Comparison of ENCODE assay signal across 8 cellular contexts in genomic region chr2:74441690-74442482, GRCh38. TPM values are rescaled to one million over a fixed set of nuclear protein-coding genes. Genes with fewer than 3 reads are reported as not detected.
DNase-seq lines count a peak whose midpoint lies in the region; ATAC-seq and TF ChIP-seq lines count a peak whose summit lies in the region.

A gene with protein sequence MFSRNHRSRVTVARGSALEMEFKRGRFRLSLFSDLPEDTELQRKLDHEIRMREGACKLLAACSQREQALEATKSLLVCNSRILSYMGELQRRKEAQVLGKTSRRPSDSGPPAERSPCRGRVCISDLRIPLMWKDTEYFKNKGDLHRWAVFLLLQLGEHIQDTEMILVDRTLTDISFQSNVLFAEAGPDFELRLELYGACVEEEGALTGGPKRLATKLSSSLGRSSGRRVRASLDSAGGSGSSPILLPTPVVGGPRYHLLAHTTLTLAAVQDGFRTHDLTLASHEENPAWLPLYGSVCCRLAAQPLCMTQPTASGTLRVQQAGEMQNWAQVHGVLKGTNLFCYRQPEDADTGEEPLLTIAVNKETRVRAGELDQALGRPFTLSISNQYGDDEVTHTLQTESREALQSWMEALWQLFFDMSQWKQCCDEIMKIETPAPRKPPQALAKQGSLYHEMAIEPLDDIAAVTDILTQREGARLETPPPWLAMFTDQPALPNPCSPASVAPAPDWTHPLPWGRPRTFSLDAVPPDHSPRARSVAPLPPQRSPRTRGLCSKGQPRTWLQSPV (minus strand): TSS chr2:74441937. CDS start chr2:74441816, 121 bp downstream.

- no peaks in the 10 kb centered on the region for H3K36me3 ChIP-seq in right atrium auricular region

- peaks cover 7% of the 10 kb centered on the region for H3K4me1 Mint-ChIP-seq in activated naive CD8-positive, alpha-beta T cell treated with anti-CD3 and anti-CD28 coated beads, Interleukin-2, amount 10 ng/mL, durations not matched to agents 7 days and 5 days

- peaks cover 66% of the 10 kb centered on the region for H3K27me3 Mint-ChIP-seq in activated naive CD8-positive, alpha-beta T cell treated with anti-CD3 and anti-CD28 coated beads, Interleukin-2, amount 10 ng/mL, durations not matched to agents 7 days and 5 days

- no peak for DNase-seq in activated CD4-positive, CD25-positive, alpha-beta regulatory T cell treated with anti-CD3 and anti-CD28 coated beads, Interleukin-2, amount 50 U/mL, for 72 hours
- peak; percentile 49 for DNase-seq in NCI-H1048 (lab: John Stamatoyannopoulos, UW)
- peak; percentile 56 for DNase-seq in activated naive CD8-positive, alpha-beta T cell treated with anti-CD3 and anti-CD28 coated beads, Interleukin-2, amount 10 ng/mL, durations not matched to agents 7 days and 5 days
- no peak for DNase-seq in right atrium auricular region (ENCODE audit: low spot score)
- peak; percentile 63 for DNase-seq in retina
- no peak for DNase-seq in OCI-M1 (lab: John Stamatoyannopoulos, UW)

- H3K27ac ChIP-seq in right atrium auricular region, result peak within 1 kb of the TSS; percentile 86 to 89

- peaks cover 0 to 48% of the 10 kb centered on the region in 2 donors for H3K4me1 ChIP-seq in right atrium auricular region

- peak within 1 kb of the TSS; percentile 78 for H3K4me3 Mint-ChIP-seq in activated naive CD8-positive, alpha-beta T cell treated with anti-CD3 and anti-CD28 coated beads, Interleukin-2, amount 10 ng/mL, durations not matched to agents 7 days and 5 days

- H3K9me3 ChIP-seq in right atrium auricular region, result no peaks in the 10 kb centered on the region

- no peak for TF ChIP-seq CTCF in right atrium auricular region (IDR thresholded peaks at IDR 0.05)

- H3K4me3 ChIP-seq in right atrium auricular region, result peak within 1 kb of the TSS; percentile 41 to 61

- no peaks in the 10 kb centered on the region for H3K27me3 ChIP-seq in right atrium auricular region

- ATAC-seq in activated CD4-positive, CD25-positive, alpha-beta regulatory T cell treated with anti-CD3 and anti-CD28 coated beads, Interleukin-2, amount 50 U/mL, for 24 hours, result peak; percentile 31 to 55
- ATAC-seq in activated naive CD8-positive, alpha-beta T cell treated with anti-CD3 and anti-CD28 coated beads, Interleukin-2, amount 10 ng/mL, durations not matched to agents 7 days and 5 days (ENCODE audit: low read depth), result peak; percentile 51
- ATAC-seq in HG02938 (IDR thresholded peaks at IDR 0.05; ENCODE audit: unreplicated experiment), result no peak

- peaks cover 1% of the 10 kb centered on the region for H3K36me3 Mint-ChIP-seq in activated naive CD8-positive, alpha-beta T cell treated with anti-CD3 and anti-CD28 coated beads, Interleukin-2, amount 10 ng/mL, durations not matched to agents 7 days and 5 days

- POLR2A ChIA-PET in activated naive CD8-positive, alpha-beta T cell treated with anti-CD3 and anti-CD28 coated beads, Interleukin-2, amount 10 ng/mL, durations not matched to agents 7 days and 5 days (lab: Charles Lee), result interaction anchor here (0.8 to 1.2 kb wide), 3 partner anchors 13 to 20 kb away, joined by 3 to 5 read pairs (median 3); partner anchors contain the start of gene INO80B

- H3K9me3 Mint-ChIP-seq in activated naive CD8-positive, alpha-beta T cell treated with anti-CD3 and anti-CD28 coated beads, Interleukin-2, amount 10 ng/mL, durations not matched to agents 7 days and 5 days, result no peaks in the 10 kb centered on the region

- H3K27ac Mint-ChIP-seq in activated naive CD8-positive, alpha-beta T cell treated with anti-CD3 and anti-CD28 coated beads, Interleukin-2, amount 10 ng/mL, durations not matched to agents 7 days and 5 days, result no peak within 1 kb of the TSS

RNA-seq across cellular contexts. Expression of the gene that starts here (rescaled TPM):
- 1 to 10 TPM in 1 of 2 experiments, under 1 TPM in 1; 0.80 to 1.8 TPM for total RNA-seq in activated naive CD8-positive, alpha-beta T cell treated with anti-CD3 and anti-CD28 coated beads, Interleukin-2, amount 10 ng/mL, durations not matched to agents 7 days and 5 days
- 10 to 100 TPM; 10.4 to 15.3 TPM for total RNA-seq in right atrium auricular region

Comparison
In these comparisons a context has a peak if more than half of its experiments do, and no peak if none do; other contexts are left out.
1. RNA of the gene that starts here (total RNA-seq): 10.4 to 15.3 TPM in right atrium auricular region; 0.80 to 1.8 TPM in activated naive CD8-positive, alpha-beta T cell treated with anti-CD3 and anti-CD28 coated beads, Interleukin-2, amount 10 ng/mL, durations not matched to agents 7 days and 5 days; every median in the first group is over 4 times any median in the second.
2. DNase-seq: peak in NCI-H1048 (single experiment), activated naive CD8-positive, alpha-beta T cell treated with anti-CD3 and anti-CD28 coated beads, Interleukin-2, amount 10 ng/mL, durations not matched to agents 7 days and 5 days (single experiment) and retina (single experiment); none in activated CD4-positive, CD25-positive, alpha-beta regulatory T cell treated with anti-CD3 and anti-CD28 coated beads, Interleukin-2, amount 50 U/mL, for 72 hours (single experiment), right atrium auricular region (single experiment) and OCI-M1 (single experiment).